Comparison of ENCODE assay signal across 1 cellular context in the genomic region with DNA sequence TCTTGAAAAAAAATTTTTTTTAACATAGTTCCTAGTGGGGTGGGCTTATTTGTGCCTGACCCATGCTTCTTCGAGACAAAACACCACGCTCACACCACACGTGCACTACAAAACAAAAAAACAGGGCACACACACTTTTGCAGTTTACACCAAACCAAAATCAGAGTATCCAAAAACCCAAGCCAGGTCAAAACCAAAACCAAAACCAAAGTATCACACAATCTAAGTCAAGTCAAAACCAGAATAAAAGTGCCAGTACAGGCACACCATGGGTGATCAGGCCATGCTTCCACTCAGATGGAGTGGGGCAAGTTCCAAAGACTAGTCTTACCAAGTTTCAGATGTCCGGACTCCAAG.
A peak's percentile ranks its signal among the peaks of the same experiment; 100 is the strongest.
TF ChIP-seq lines count a peak whose summit lies in the region.

No MANE protein-coding gene starts in this region.

TF ChIP-seq in HepG2, 621 proteins besides CTCF, POLR2A, EP300 and RAD21:
- 0 out of 2 replicates have a peak, but pooled peaks have one; percentile 46 for TF ChIP-seq ZNF703 (CRISPR knock-in tag; IDR thresholded peaks at IDR 0.05; ENCODE audit: borderline replicate concordance)
- 0 out of 2 replicates have a peak, but pooled peaks have one; percentile 68 for TF ChIP-seq ZNF230 (CRISPR knock-in tag; IDR thresholded peaks at IDR 0.05)
- TF ChIP-seq, protein P1, sequence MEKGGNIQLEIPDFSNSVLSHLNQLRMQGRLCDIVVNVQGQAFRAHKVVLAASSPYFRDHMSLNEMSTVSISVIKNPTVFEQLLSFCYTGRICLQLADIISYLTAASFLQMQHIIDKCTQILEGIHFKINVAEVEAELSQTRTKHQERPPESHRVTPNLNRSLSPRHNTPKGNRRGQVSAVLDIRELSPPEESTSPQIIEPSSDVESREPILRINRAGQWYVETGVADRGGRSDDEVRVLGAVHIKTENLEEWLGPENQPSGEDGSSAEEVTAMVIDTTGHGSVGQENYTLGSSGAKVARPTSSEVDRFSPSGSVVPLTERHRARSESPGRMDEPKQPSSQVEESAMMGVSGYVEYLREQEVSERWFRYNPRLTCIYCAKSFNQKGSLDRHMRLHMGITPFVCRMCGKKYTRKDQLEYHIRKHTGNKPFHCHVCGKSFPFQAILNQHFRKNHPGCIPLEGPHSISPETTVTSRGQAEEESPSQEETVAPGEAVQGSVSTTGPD (CRISPR knock-in tag; IDR thresholded peaks at IDR 0.05): 0 out of 2 replicates have a peak, but pooled peaks have one; percentile 16
- TF ChIP-seq RORA (CRISPR knock-in tag; IDR thresholded peaks at IDR 0.05): 0 out of 2 replicates have a peak, but pooled peaks have one; percentile 68
- TF ChIP-seq, protein P2, sequence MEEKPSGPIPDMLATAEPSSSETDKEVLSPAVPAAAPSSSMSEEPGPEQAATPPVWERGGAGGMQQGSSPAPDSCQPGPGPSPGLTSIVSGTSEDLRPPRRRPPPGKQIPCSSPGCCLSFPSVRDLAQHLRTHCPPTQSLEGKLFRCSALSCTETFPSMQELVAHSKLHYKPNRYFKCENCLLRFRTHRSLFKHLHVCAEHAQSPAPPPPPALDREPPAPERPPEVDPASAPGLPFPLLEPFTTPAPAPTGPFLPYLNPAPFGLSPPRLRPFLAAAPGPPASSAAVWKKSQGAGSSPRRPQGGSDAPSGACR (CRISPR knock-in tag; IDR thresholded peaks at IDR 0.05): peak; percentile 18; the same call in 1 of the 2 replicates
- peak; percentile 75; the same call in 1 of the 2 replicates for TF ChIP-seq ZNF850 (CRISPR knock-in tag; conservative IDR thresholded peaks at IDR 0.05)
- TF ChIP-seq, protein P3, sequence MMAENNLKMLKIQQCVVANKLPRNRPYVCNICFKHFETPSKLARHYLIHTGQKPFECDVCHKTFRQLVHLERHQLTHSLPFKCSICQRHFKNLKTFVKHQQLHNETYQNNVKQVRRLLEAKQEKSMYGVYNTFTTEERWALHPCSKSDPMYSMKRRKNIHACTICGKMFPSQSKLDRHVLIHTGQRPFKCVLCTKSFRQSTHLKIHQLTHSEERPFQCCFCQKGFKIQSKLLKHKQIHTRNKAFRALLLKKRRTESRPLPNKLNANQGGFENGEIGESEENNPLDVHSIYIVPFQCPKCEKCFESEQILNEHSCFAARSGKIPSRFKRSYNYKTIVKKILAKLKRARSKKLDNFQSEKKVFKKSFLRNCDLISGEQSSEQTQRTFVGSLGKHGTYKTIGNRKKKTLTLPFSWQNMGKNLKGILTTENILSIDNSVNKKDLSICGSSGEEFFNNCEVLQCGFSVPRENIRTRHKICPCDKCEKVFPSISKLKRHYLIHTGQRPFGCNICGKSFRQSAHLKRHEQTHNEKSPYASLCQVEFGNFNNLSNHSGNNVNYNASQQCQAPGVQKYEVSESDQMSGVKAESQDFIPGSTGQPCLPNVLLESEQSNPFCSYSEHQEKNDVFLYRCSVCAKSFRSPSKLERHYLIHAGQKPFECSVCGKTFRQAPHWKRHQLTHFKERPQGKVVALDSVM (CRISPR knock-in tag; IDR thresholded peaks at IDR 0.05): 0 out of 2 replicates have a peak, but pooled peaks have one; percentile 33
- TF ChIP-seq, protein P4, sequence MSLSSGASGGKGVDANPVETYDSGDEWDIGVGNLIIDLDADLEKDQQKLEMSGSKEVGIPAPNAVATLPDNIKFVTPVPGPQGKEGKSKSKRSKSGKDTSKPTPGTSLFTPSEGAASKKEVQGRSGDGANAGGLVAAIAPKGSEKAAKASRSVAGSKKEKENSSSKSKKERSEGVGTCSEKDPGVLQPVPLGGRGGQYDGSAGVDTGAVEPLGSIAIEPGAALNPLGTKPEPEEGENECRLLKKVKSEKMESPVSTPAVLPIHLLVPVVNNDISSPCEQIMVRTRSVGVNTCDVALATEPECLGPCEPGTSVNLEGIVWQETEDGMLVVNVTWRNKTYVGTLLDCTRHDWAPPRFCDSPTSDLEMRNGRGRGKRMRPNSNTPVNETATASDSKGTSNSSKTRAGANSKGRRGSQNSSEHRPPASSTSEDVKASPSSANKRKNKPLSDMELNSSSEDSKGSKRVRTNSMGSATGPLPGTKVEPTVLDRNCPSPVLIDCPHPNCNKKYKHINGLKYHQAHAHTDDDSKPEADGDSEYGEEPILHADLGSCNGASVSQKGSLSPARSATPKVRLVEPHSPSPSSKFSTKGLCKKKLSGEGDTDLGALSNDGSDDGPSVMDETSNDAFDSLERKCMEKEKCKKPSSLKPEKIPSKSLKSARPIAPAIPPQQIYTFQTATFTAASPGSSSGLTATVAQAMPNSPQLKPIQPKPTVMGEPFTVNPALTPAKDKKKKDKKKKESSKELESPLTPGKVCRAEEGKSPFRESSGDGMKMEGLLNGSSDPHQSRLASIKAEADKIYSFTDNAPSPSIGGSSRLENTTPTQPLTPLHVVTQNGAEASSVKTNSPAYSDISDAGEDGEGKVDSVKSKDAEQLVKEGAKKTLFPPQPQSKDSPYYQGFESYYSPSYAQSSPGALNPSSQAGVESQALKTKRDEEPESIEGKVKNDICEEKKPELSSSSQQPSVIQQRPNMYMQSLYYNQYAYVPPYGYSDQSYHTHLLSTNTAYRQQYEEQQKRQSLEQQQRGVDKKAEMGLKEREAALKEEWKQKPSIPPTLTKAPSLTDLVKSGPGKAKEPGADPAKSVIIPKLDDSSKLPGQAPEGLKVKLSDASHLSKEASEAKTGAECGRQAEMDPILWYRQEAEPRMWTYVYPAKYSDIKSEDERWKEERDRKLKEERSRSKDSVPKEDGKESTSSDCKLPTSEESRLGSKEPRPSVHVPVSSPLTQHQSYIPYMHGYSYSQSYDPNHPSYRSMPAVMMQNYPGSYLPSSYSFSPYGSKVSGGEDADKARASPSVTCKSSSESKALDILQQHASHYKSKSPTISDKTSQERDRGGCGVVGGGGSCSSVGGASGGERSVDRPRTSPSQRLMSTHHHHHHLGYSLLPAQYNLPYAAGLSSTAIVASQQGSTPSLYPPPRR (CRISPR knock-in tag; IDR thresholded peaks at IDR 0.05; ENCODE audit: borderline replicate concordance): 0 out of 2 replicates have a peak, but pooled peaks have one; percentile 1
- peak; percentile 10; the same call in 1 of the 2 replicates for TF ChIP-seq TGIF2 (CRISPR knock-in tag; IDR thresholded peaks at IDR 0.05)
- 0 out of 2 replicates have a peak, but pooled peaks have one; percentile 3 for TF ChIP-seq NFIC (IDR thresholded peaks at IDR 0.05; ENCODE audit: low read length)
- TF ChIP-seq ZNF337 (CRISPR knock-in tag; IDR thresholded peaks at IDR 0.05; ENCODE audit: borderline replicate concordance, low read depth): peak; percentile 36; the same call in 1 of the 2 replicates
- 0 out of 2 replicates have a peak, but pooled peaks have one; percentile 8 for TF ChIP-seq ZKSCAN8 (CRISPR knock-in tag; IDR thresholded peaks at IDR 0.05; ENCODE audit: borderline replicate concordance)
- TF ChIP-seq ZNF567 (CRISPR knock-in tag; IDR thresholded peaks at IDR 0.05; ENCODE audit: borderline replicate concordance): 0 out of 2 replicates have a peak, but pooled peaks have one; percentile 54
- TF ChIP-seq ZNF543 (CRISPR knock-in tag; IDR thresholded peaks at IDR 0.05): peak; percentile 19; the same call in 1 of the 2 replicates
- TF ChIP-seq, protein P5, sequence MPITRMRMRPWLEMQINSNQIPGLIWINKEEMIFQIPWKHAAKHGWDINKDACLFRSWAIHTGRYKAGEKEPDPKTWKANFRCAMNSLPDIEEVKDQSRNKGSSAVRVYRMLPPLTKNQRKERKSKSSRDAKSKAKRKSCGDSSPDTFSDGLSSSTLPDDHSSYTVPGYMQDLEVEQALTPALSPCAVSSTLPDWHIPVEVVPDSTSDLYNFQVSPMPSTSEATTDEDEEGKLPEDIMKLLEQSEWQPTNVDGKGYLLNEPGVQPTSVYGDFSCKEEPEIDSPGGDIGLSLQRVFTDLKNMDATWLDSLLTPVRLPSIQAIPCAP (CRISPR knock-in tag; IDR thresholded peaks at IDR 0.05; ENCODE audit: low read depth): peak; percentile 32; the same call in 1 of the 2 replicates
- TF ChIP-seq ZNF816 (CRISPR knock-in tag; IDR thresholded peaks at IDR 0.05; ENCODE audit: borderline replicate concordance): peak; percentile 74; the same call in 1 of the 2 replicates
